8 cellular contexts compared by ENCODE assay signal in the genomic region with DNA sequence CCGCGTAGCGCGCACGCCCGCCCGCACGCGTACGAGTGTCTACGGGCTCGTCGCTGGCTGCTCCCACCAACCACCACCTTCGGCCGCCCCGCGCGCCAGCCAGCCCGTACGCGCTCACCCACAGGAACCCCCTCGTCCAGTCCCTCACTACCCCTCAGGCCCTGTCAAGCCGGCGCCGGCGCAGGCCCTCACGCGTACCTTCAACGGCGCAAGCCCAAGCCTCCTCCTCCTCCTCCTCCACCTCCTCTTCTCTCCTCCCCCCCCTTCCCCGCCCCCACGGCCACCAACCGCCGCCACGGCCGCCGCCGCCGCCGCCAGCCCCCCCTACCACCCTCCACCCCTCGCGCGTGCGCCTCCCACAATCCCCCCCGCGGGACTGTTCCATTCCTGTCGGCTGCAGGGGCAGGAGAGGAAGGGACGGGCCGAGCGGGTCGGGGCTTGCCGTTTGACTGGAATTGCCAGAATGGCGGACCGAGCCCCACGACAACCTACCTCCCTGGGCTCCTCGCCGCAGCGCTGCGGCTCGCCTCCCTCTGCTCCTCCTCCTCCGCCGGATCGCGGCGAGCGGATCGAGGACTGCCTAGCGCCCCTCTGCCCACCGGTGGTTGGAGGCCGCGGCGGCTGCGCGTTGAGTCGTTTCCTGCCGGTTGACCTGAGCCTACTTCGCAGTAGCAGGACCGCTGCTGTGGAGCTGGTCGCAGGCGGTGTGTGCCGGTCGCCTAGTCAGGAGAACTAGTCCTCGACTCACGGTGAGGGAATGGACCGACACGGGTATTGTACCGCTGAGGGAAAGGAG. TPM values are rescaled to one million over a fixed set of nuclear protein-coding genes. Genes with fewer than 3 reads are reported as not detected.
DNase-seq lines count a peak whose midpoint lies in the region; ATAC-seq lines count a peak whose summit lies in the region.

A gene with protein sequence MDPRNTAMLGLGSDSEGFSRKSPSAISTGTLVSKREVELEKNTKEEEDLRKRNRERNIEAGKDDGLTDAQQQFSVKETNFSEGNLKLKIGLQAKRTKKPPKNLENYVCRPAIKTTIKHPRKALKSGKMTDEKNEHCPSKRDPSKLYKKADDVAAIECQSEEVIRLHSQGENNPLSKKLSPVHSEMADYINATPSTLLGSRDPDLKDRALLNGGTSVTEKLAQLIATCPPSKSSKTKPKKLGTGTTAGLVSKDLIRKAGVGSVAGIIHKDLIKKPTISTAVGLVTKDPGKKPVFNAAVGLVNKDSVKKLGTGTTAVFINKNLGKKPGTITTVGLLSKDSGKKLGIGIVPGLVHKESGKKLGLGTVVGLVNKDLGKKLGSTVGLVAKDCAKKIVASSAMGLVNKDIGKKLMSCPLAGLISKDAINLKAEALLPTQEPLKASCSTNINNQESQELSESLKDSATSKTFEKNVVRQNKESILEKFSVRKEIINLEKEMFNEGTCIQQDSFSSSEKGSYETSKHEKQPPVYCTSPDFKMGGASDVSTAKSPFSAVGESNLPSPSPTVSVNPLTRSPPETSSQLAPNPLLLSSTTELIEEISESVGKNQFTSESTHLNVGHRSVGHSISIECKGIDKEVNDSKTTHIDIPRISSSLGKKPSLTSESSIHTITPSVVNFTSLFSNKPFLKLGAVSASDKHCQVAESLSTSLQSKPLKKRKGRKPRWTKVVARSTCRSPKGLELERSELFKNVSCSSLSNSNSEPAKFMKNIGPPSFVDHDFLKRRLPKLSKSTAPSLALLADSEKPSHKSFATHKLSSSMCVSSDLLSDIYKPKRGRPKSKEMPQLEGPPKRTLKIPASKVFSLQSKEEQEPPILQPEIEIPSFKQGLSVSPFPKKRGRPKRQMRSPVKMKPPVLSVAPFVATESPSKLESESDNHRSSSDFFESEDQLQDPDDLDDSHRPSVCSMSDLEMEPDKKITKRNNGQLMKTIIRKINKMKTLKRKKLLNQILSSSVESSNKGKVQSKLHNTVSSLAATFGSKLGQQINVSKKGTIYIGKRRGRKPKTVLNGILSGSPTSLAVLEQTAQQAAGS (N-terminal part only) (minus strand): TSS at position 223 of the 796 bp plus-strand sequence. CDS start 41,284 bp downstream, outside the sequence.

- H3K27me3 Mint-ChIP-seq in IgD-negative memory B cell = no peaks in the 10 kb centered on the region

- peaks cover 32 to 35% (median 32%) of the 10 kb centered on the region in 3 donors for H3K4me1 Mint-ChIP-seq in IgD-negative memory B cell

- peak within 1 kb of the TSS; percentile 98 to 99 (median 98) for H3K4me3 Mint-ChIP-seq in IgD-negative memory B cell

- no peaks in the 10 kb centered on the region for H3K36me3 Mint-ChIP-seq in IgD-negative memory B cell

- peaks cover 48% of the 10 kb centered on the region for H3K4me1 ChIP-seq in mononuclear cell (ENCODE audit: insufficient read depth, low read length)

- H3K9me3 ChIP-seq in mononuclear cell (ENCODE audit: low read depth, low read length) = no peaks in the 10 kb centered on the region

- H3K27me3 ChIP-seq in mononuclear cell (ENCODE audit: insufficient read depth, low read length) = no peaks in the 10 kb centered on the region

- no peaks in the 10 kb centered on the region for H3K9me3 Mint-ChIP-seq in IgD-negative memory B cell

- H3K27ac Mint-ChIP-seq in IgD-negative memory B cell = peak within 1 kb of the TSS; percentile 94 to 99 (median 98)

- ATAC-seq in GM21528 (IDR thresholded peaks at IDR 0.05; ENCODE audit: low FRiP score, unreplicated experiment) = peak; percentile 68

- DNase-seq in D341Med (ENCODE audit: low spot score) (peak; percentile 98), OCI-M1 (lab: John Stamatoyannopoulos, UW) (peak; percentile 98), activated T-cell treated with anti-CD3 and anti-CD28 coated beads for 24 hours (ENCODE audit: low read depth) (peak; percentile 92), epidermal melanocyte (ENCODE audit: insufficient read length, low spot score) (peak; percentile 87)
- DNase-seq in stimulated activated CD8-positive, alpha-beta memory T cell treated with anti-CD3 and anti-CD28 coated beads, Interleukin-2, amount 100 ng/mL, for 48 hours (ENCODE audit: low read depth in 2 of 2) = peak; percentile 87 to 91

- H3K4me3 ChIP-seq in mononuclear cell (ENCODE audit: low read length) = peak within 1 kb of the TSS; percentile 92

RNA-seq across cellular contexts. Expression of the gene that starts here (rescaled TPM):
- polyA plus RNA-seq in IgD-negative memory B cell = 29.1 TPM
- total RNA-seq in mononuclear cell = 59.8 TPM

Comparison
In these comparisons a context has a peak if more than half of its experiments do, and no peak if none do; other contexts are left out.
1. Peak in every context shown above with its lines: DNase-seq, ATAC-seq and H3K4me3 ChIP-seq.